Comparison of ENCODE assay signal across 10 cellular contexts in the genomic region with DNA sequence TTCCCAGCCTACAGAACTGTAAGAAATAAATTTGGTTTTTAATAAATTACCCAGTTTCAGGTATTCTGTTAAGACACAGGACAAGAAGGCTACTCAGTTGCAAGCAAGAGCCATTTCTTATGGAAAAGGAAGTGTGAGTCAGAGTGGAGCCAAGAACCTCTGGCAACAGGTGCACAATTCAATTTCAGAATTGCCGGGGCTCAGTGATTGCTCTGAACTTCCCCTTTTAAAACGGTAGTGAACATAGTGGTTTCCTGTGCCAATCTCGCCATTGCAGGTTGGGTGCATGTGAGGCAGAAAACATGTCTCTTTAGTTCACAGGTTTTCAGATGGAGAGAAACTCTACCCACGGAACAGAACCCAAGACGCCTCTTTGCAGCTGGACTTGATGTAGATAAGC. TPM values are rescaled to one million over a fixed set of nuclear protein-coding genes. Genes with fewer than 3 reads are reported as not detected.
DNase-seq lines count a peak whose midpoint lies in the region; ATAC-seq and TF ChIP-seq lines count a peak whose summit lies in the region.
"Had no signal": no experiment of that assay in that cellular context is flagged by ENCODE, and none has a peak within 500 bp of the region (broad histone marks: within the 10 kb centered on the region; RNA-seq: fewer than 3 reads in every experiment).

No MANE protein-coding gene starts in this region.

- no peak overlapping the region for H2BK120ac ChIP-seq in trophoblast cell (ENCODE audit: insufficient read depth, low read length, poor library complexity)

- H3K18ac ChIP-seq in trophoblast cell (ENCODE audit: low read length) = no peak overlapping the region

- intact Hi-C loops in testis (cut with DNase I; ENCODE audit: low total_unique reads) (no loop called here), colonic mucosa (cut with DNase I) (no loop called here), vagina (cut with DNase I) (loop anchor here (5.0 kb wide), 1 partner anchor 60 kb away; no protein-coding TSS in a partner anchor)

- H3K27me3 ChIP-seq in layer of hippocampus (ENCODE audit: control insufficient read depth, insufficient read depth, low read length) (no peaks in the 10 kb centered on the region), testis (no peaks in the 10 kb centered on the region), colonic mucosa (no peaks in the 10 kb centered on the region), trophoblast cell (ENCODE audit: insufficient read depth, low read length) (no peaks in the 10 kb centered on the region), vagina (no peaks in the 10 kb centered on the region)

- H2AK5ac ChIP-seq in trophoblast cell (ENCODE audit: low read length) = no peak overlapping the region

- H3K36me3 ChIP-seq in testis (ENCODE audit: low read depth, missing control alignments) (no peaks in the 10 kb centered on the region), colonic mucosa (no peaks in the 10 kb centered on the region), trophoblast cell (ENCODE audit: control insufficient read depth in 1 of 2, insufficient read depth in 2 of 2, low read length in 2 of 2) (peaks cover 0 to 3% of the 10 kb centered on the region in 2 experiments), vagina (no peaks in the 10 kb centered on the region)

- ATAC-seq in GM18868 (IDR thresholded peaks at IDR 0.05; ENCODE audit: unreplicated experiment) = peak; percentile 79
- peak; percentile 58 for ATAC-seq in HG02610 (IDR thresholded peaks at IDR 0.05; ENCODE audit: unreplicated experiment)

- TF ChIP-seq CTCF in testis (IDR thresholded peaks at IDR 0.05) (no peak), colonic mucosa (IDR thresholded peaks at IDR 0.05) (no peak), vagina (IDR thresholded peaks at IDR 0.05) (no peak)

- peak overlapping the region; percentile 89 for H3K27ac ChIP-seq in layer of hippocampus (ENCODE audit: low read depth, low read length)
- H3K27ac ChIP-seq in testis = no peak overlapping the region
- H3K27ac ChIP-seq in colonic mucosa = no peak overlapping the region
- no peak overlapping the region for H3K27ac ChIP-seq in trophoblast cell (ENCODE audit: low read depth, low read length)
- H3K27ac ChIP-seq in vagina = no peak overlapping the region
- H3K27ac ChIP-seq: SK-N-MC had no signal

- H3K4me2 ChIP-seq in trophoblast cell (ENCODE audit: low read length) = no peak overlapping the region

- H3K4ac ChIP-seq in trophoblast cell (ENCODE audit: low read depth, low read length) = no peak overlapping the region

- H3K79me2 ChIP-seq in trophoblast cell (ENCODE audit: control insufficient read depth, insufficient read depth, low read length, poor library complexity) = no peaks in the 10 kb centered on the region

- peaks cover 2% of the 10 kb centered on the region for H3K79me1 ChIP-seq in trophoblast cell (ENCODE audit: low read length)

- no peak overlapping the region for H2AFZ ChIP-seq in trophoblast cell (ENCODE audit: insufficient read depth, low read length, poor library complexity)

- H3K9me3 ChIP-seq in testis (no peaks in the 10 kb centered on the region), colonic mucosa (no peaks in the 10 kb centered on the region), trophoblast cell (ENCODE audit: insufficient read depth, low read depth, low read length) (no peaks in the 10 kb centered on the region), vagina (no peaks in the 10 kb centered on the region)

- H3K9ac ChIP-seq in colonic mucosa (ENCODE audit: low read depth in 2 of 2, low read length in 2 of 2) = no peak overlapping the region
- no peak overlapping the region for H3K9ac ChIP-seq in trophoblast cell (ENCODE audit: low read length)

- H4K8ac ChIP-seq in trophoblast cell (ENCODE audit: low read depth, low read length) = no peak overlapping the region

- no peak overlapping the region for H3K23ac ChIP-seq in trophoblast cell (ENCODE audit: low read length)

- H2BK12ac ChIP-seq in trophoblast cell (ENCODE audit: low read length) = no peak overlapping the region

- H3K14ac ChIP-seq in trophoblast cell (ENCODE audit: low read length) = no peak overlapping the region

- no peak overlapping the region for H4K91ac ChIP-seq in trophoblast cell (ENCODE audit: low read depth, low read length)

- no peak overlapping the region for H4K12ac ChIP-seq in trophoblast cell (ENCODE audit: low read depth, low read length)

- H3K4me3 ChIP-seq in testis (no peak overlapping the region), colonic mucosa (no peak overlapping the region), trophoblast cell (ENCODE audit: low read depth, low read length) (no peak overlapping the region), vagina (no peak overlapping the region)
- H3K4me3 ChIP-seq: SK-N-MC had no signal

- H2BK5ac ChIP-seq in trophoblast cell (ENCODE audit: low read depth, low read length, poor library complexity) = no peak overlapping the region

- WGBS in testis, 2 donors = 81 to 85% methylated on average over 5 of the region's 5 CpGs
- no CpG with 5 or more reads among the region's 5 CpGs for WGBS in trophoblast cell (ENCODE audit: extremely low coverage, insufficient coverage, insufficient read length)

- TF ChIP-seq POLR2A in testis (IDR thresholded peaks at IDR 0.05) (no peak), vagina (IDR thresholded peaks at IDR 0.05) (no peak)

- H3K4me1 ChIP-seq in testis (no peaks in the 10 kb centered on the region), colonic mucosa (no peaks in the 10 kb centered on the region), trophoblast cell (ENCODE audit: control insufficient read depth in 1 of 2, insufficient read depth in 2 of 2, low read length in 2 of 2) (peaks cover 0 to 3% of the 10 kb centered on the region in 2 experiments), vagina (peaks cover 8% of the 10 kb centered on the region)

- peak; percentile 70 for DNase-seq in MV-4-11 (lab: John Stamatoyannopoulos, UW)
- no peak for DNase-seq in testis
- no peak for DNase-seq in colonic mucosa
- no peak for DNase-seq in trophoblast cell
- DNase-seq in vagina (ENCODE audit: extremely low spot score in 2 of 2) = no peak

RNA-seq across cellular contexts. Expression of gene PIGT, which starts 16.4 kb away (rescaled TPM):
- total RNA-seq in testis (100 to 1,000 TPM; 115 to 140 TPM), colonic mucosa (100 to 1,000 TPM; 129 to 140 TPM), vagina (81.0 TPM)
- 137 TPM for polyA plus RNA-seq in testis (ENCODE audit: insufficient read depth, low read depth, low replicate concordance)
- polyA plus RNA-seq in trophoblast cell (2013) = 72.1 and 75.4 TPM in 2 replicates

RNA-seq across cellular contexts. Expression of gene DBNDD2, which starts 24.2 kb away (rescaled TPM):
- 10 to 100 TPM in 1 of 2 donors, 1 to 10 TPM in 1; 7.9 to 10.0 TPM for total RNA-seq in testis
- polyA plus RNA-seq in testis (ENCODE audit: insufficient read depth, low read depth, low replicate concordance) = 39.3 TPM
- total RNA-seq in colonic mucosa = 100 to 1,000 TPM; 109 to 131 TPM
- polyA plus RNA-seq in trophoblast cell (2013) = 10.9 and 13.1 TPM in 2 replicates
- total RNA-seq in vagina = 57.0 TPM

RNA-seq across cellular contexts. Expression of gene WFDC2, which starts 37.3 kb away (rescaled TPM):
- total RNA-seq in testis = 10 to 100 TPM in 1 of 2 donors, 1 to 10 TPM in 1; 6.1 to 32.0 TPM
- 37.6 TPM for polyA plus RNA-seq in testis (ENCODE audit: insufficient read depth, low read depth, low replicate concordance)
- total RNA-seq in colonic mucosa = 100 to 1,000 TPM; 117 to 285 TPM
- polyA plus RNA-seq in trophoblast cell (2013) = 114 and 119 TPM in 2 replicates
- total RNA-seq in vagina = 2.2 TPM

RNA-seq across cellular contexts. Expression of gene TP53TG5, which starts 54.2 kb away (rescaled TPM):
- total RNA-seq in testis (10 to 100 TPM in 1 of 2 donors, 1 to 10 TPM in 1; 6.4 to 12.3 TPM), colonic mucosa (1 to 10 TPM in 1 of 2 donors, under 1 TPM in 1; 0.40 to 1.0 TPM), vagina (not detected)
- 28.2 TPM for polyA plus RNA-seq in testis (ENCODE audit: insufficient read depth, low read depth, low replicate concordance)
- polyA plus RNA-seq in trophoblast cell (2013) = not detected in 2 replicates
- total RNA-seq: neural crest cell had no signal
